23 cellular contexts compared by ENCODE assay signal in genomic region chr7:94439893-94440381, GRCh38. TPM values are rescaled to one million over a fixed set of nuclear protein-coding genes. Genes with fewer than 3 reads are reported as not detected.
DNase-seq lines count a peak whose midpoint lies in the region; ATAC-seq and TF ChIP-seq lines count a peak whose summit lies in the region.
"Had no signal": no experiment of that assay in that cellular context is flagged by ENCODE, and none has a peak within 500 bp of the region (broad histone marks: within the 10 kb centered on the region; RNA-seq: fewer than 3 reads in every experiment).

No MANE protein-coding gene starts in this region.

- H2AFZ ChIP-seq in SK-N-SH (ENCODE audit: low read depth) (peak overlapping the region; percentile 77; the same call in 1 of the 2 replicates), neural progenitor cell (replicated peaks) (peak overlapping the region; percentile 35)

- H3K4me3 ChIP-seq in SK-N-SH (ENCODE audit: low read depth in 2 of 2, low read length in 1 of 2) (no peak overlapping the region), neural progenitor cell (no peak overlapping the region)
- H3K4me3 ChIP-seq: coronary artery, ovary, sigmoid colon, stomach had no signal

- no peak for TF ChIP-seq CTCF in HFFc6 (IDR thresholded peaks at IDR 0.05)
- no peak for TF ChIP-seq CTCF in SK-N-SH (IDR thresholded peaks at IDR 0.05)
- no peak for TF ChIP-seq CTCF in neural progenitor cell (IDR thresholded peaks at IDR 0.05)

- H3K9ac ChIP-seq in SK-N-SH, result peak overlapping the region; percentile 7; the same call in 1 of the 2 replicates
- H3K9ac ChIP-seq in neural progenitor cell, result no peak overlapping the region

- no peaks in the 10 kb centered on the region for H3K27me3 ChIP-seq in SK-N-SH (ENCODE audit: insufficient read depth)
- no peaks in the 10 kb centered on the region for H3K27me3 ChIP-seq in neural progenitor cell
- H3K27me3 ChIP-seq: ovary, sigmoid colon, stomach had no signal

- H3K4me1 ChIP-seq in SK-N-SH (ENCODE audit: control insufficient read depth in 1 of 2, insufficient read depth in 2 of 2, low read depth in 1 of 2, low read length in 1 of 2) (peaks cover 19 to 25% of the 10 kb centered on the region in 2 experiments), neural progenitor cell (peaks cover 14% of the 10 kb centered on the region)

- WGBS in SK-N-SH (ENCODE audit: low lambda C conversion rate), result 65% methylated on average over 3 of the region's 3 CpGs

- POLR2A ChIA-PET in SK-N-SH (lab: Yijun Ruan, JAX), result no interaction called here
- POLR2A ChIA-PET in activated CD8-positive, alpha-beta T cell treated with anti-CD3 and anti-CD28 coated beads, Interleukin-2, amount 10 ng/mL, durations not matched to agents 7 days and 5 days (lab: Charles Lee), result no interaction called here

- H3K9me3 ChIP-seq in SK-N-SH (no peaks in the 10 kb centered on the region), neural progenitor cell (ENCODE audit: low read depth) (no peaks in the 10 kb centered on the region)
- H3K9me3 ChIP-seq: ovary, sigmoid colon, stomach had no signal

- H3K27ac ChIP-seq in SK-N-SH (ENCODE audit: low read depth in 2 of 2, low read length in 1 of 2) (peak overlapping the region; percentile 39 to 67; a peak in 3 of 4 replicates), neural progenitor cell (no peak overlapping the region)
- H3K27ac ChIP-seq: coronary artery, ovary, sigmoid colon, stomach had no signal

- H3K36me3 ChIP-seq in SK-N-SH (replicated peaks in 1 of 2; ENCODE audit: control insufficient read depth in 1 of 2, insufficient read depth in 2 of 2, low read length in 1 of 2), result no peaks in the 10 kb centered on the region
- H3K36me3 ChIP-seq in neural progenitor cell, result no peaks in the 10 kb centered on the region
- H3K36me3 ChIP-seq: ovary, sigmoid colon, stomach had no signal

- DNase-seq in HFFc6 (no peak), SK-N-SH (no peak), fibroblast of peridontal ligament (ENCODE audit: extremely low read depth) (peak; percentile 35), neural progenitor cell (ENCODE audit: low spot score) (no peak), DMS114 treated with DMSO at 0.1 percent for 48 hours (lab: John Stamatoyannopoulos, UW; ENCODE audit: unreplicated experiment) (no peak), GM03348 (ENCODE audit: low spot score) (no peak)
- no peak for DNase-seq in activated CD4-positive, alpha-beta T cell treated with anti-CD3 and anti-CD28 coated beads, Interleukin-2, amount 50 U/mL, for 48 hours
- no peak for DNase-seq in activated CD8-positive, alpha-beta T cell treated with anti-CD3 and anti-CD28 coated beads, Interleukin-2, amount 10 ng/mL, durations not matched to agents 7 days and 5 days
- DNase-seq: activated CD8-positive, alpha-beta T cell treated with anti-CD3 and anti-CD28 coated beads for 36 hours; activated naive CD4-positive, alpha-beta T cell treated with anti-CD3 and anti-CD28 coated beads, Interleukin-2, amount 10 ng/mL, durations not matched to agents 7 days and 5 days; activated T-cell treated with anti-CD3 and anti-CD28 coated beads, Interleukin-2, amount 50 U/mL, for 24 hours; AML-193; DND-41; KBM-7; left ventricle myocardium superior; NCI-H524 treated with DMSO at 0.1 percent for 48 hours; ovary; SIG-M5; sigmoid colon; stomach had no signal

- H3K4me1 Mint-ChIP-seq in HFFc6 (ENCODE audit: low read depth) (peaks cover 48% of the 10 kb centered on the region), neural progenitor cell (peaks cover 26% of the 10 kb centered on the region)
- no peaks in the 10 kb centered on the region for H3K4me1 Mint-ChIP-seq in activated CD8-positive, alpha-beta T cell treated with anti-CD3 and anti-CD28 coated beads, Interleukin-2, amount 10 ng/mL, durations not matched to agents 7 days and 5 days (ENCODE audit: low read depth)
- H3K4me1 Mint-ChIP-seq: activated naive CD4-positive, alpha-beta T cell treated with anti-CD3 and anti-CD28 coated beads, Interleukin-2, amount 10 ng/mL, durations not matched to agents 7 days and 5 days had no signal

- ATAC-seq in activated CD8-positive, alpha-beta T cell treated with anti-CD3 and anti-CD28 coated beads, Interleukin-2, amount 10 ng/mL, durations not matched to agents 7 days and 5 days, result no peak
- ATAC-seq: activated CD8-positive, alpha-beta T cell treated with anti-CD3 and anti-CD28 coated beads for 36 hours had no signal

- H3K9me3 Mint-ChIP-seq in HFFc6 (no peaks in the 10 kb centered on the region), neural progenitor cell (peaks cover 2% of the 10 kb centered on the region)
- H3K9me3 Mint-ChIP-seq in activated CD8-positive, alpha-beta T cell treated with anti-CD3 and anti-CD28 coated beads, Interleukin-2, amount 10 ng/mL, durations not matched to agents 7 days and 5 days (ENCODE audit: insufficient read depth), result no peaks in the 10 kb centered on the region
- H3K9me3 Mint-ChIP-seq: activated CD8-positive, alpha-beta T cell treated with anti-CD3 and anti-CD28 coated beads for 36 hours; activated naive CD4-positive, alpha-beta T cell treated with anti-CD3 and anti-CD28 coated beads, Interleukin-2, amount 10 ng/mL, durations not matched to agents 7 days and 5 days; activated T-cell treated with anti-CD3 and anti-CD28 coated beads, Interleukin-2, amount 50 U/mL, for 24 hours; type B pancreatic cell; WTC11 had no signal

- H3K36me3 Mint-ChIP-seq in HFFc6 (ENCODE audit: low read depth) (no peaks in the 10 kb centered on the region), neural progenitor cell (no peaks in the 10 kb centered on the region)
- no peaks in the 10 kb centered on the region for H3K36me3 Mint-ChIP-seq in activated CD8-positive, alpha-beta T cell treated with anti-CD3 and anti-CD28 coated beads, Interleukin-2, amount 10 ng/mL, durations not matched to agents 7 days and 5 days (ENCODE audit: low read depth)
- H3K36me3 Mint-ChIP-seq: activated naive CD4-positive, alpha-beta T cell treated with anti-CD3 and anti-CD28 coated beads, Interleukin-2, amount 10 ng/mL, durations not matched to agents 7 days and 5 days; type B pancreatic cell; WTC11 had no signal

- TF ChIP-seq EP300 in SK-N-SH (IDR thresholded peaks at IDR 0.05; ENCODE audit: borderline replicate concordance in 1 of 2, low read depth in 1 of 2, low read length in 1 of 2), result peak in 1 of 2 experiments; percentile 74; a peak in 2 of 4 replicates

- H3K4me3 Mint-ChIP-seq in HFFc6, result peak overlapping the region; percentile 42
- H3K4me3 Mint-ChIP-seq in neural progenitor cell, result no peak overlapping the region
- no peak overlapping the region for H3K4me3 Mint-ChIP-seq in activated CD8-positive, alpha-beta T cell treated with anti-CD3 and anti-CD28 coated beads, Interleukin-2, amount 10 ng/mL, durations not matched to agents 7 days and 5 days
- H3K4me3 Mint-ChIP-seq: activated CD8-positive, alpha-beta T cell treated with anti-CD3 and anti-CD28 coated beads for 36 hours; activated naive CD4-positive, alpha-beta T cell treated with anti-CD3 and anti-CD28 coated beads, Interleukin-2, amount 10 ng/mL, durations not matched to agents 7 days and 5 days; activated T-cell treated with anti-CD3 and anti-CD28 coated beads, Interleukin-2, amount 50 U/mL, for 24 hours; type B pancreatic cell; WTC11 had no signal

- peak overlapping the region; percentile 72 for H3K27ac Mint-ChIP-seq in HFFc6
- H3K27ac Mint-ChIP-seq in neural progenitor cell, result peak overlapping the region; percentile 96
- no peak overlapping the region for H3K27ac Mint-ChIP-seq in activated CD8-positive, alpha-beta T cell treated with anti-CD3 and anti-CD28 coated beads, Interleukin-2, amount 10 ng/mL, durations not matched to agents 7 days and 5 days
- H3K27ac Mint-ChIP-seq: activated CD8-positive, alpha-beta T cell treated with anti-CD3 and anti-CD28 coated beads for 36 hours; activated naive CD4-positive, alpha-beta T cell treated with anti-CD3 and anti-CD28 coated beads, Interleukin-2, amount 10 ng/mL, durations not matched to agents 7 days and 5 days; activated T-cell treated with anti-CD3 and anti-CD28 coated beads, Interleukin-2, amount 50 U/mL, for 24 hours; type B pancreatic cell; WTC11 had no signal

- CTCF ChIA-PET in SK-N-SH (lab: Yijun Ruan, JAX), result interaction anchor here (1.0 to 17.2 kb wide), 5 partner anchors 8 to 1037 kb away, joined by 3 to 344 read pairs (median 6); no protein-coding TSS in a partner anchor
- CTCF ChIA-PET in activated CD8-positive, alpha-beta T cell treated with anti-CD3 and anti-CD28 coated beads, Interleukin-2, amount 10 ng/mL, durations not matched to agents 7 days and 5 days (lab: Charles Lee), result interaction anchor here (0.7 to 2.0 kb wide), 2 partner anchors 10 to 326 kb away, joined by 3 to 8 read pairs; no protein-coding TSS in a partner anchor

- H3K4me2 ChIP-seq in SK-N-SH, result peak overlapping the region; percentile 29
- peak overlapping the region; percentile 4 for H3K4me2 ChIP-seq in neural progenitor cell

- H3F3A ChIP-seq in SK-N-SH (replicated peaks; ENCODE audit: insufficient read depth) (peaks cover 21% of the 10 kb centered on the region), neural progenitor cell (ENCODE audit: low read depth) (no peaks in the 10 kb centered on the region)

- H3K9me2 ChIP-seq in SK-N-SH, result no peaks in the 10 kb centered on the region

- no peaks in the 10 kb centered on the region; the same call in 1 of the 2 replicates for H3K27me3 Mint-ChIP-seq in HFFc6 (ENCODE audit: insufficient read depth)
- H3K27me3 Mint-ChIP-seq in neural progenitor cell (ENCODE audit: insufficient read depth, low read depth), result peaks cover 4% of the 10 kb centered on the region
- H3K27me3 Mint-ChIP-seq in activated CD8-positive, alpha-beta T cell treated with anti-CD3 and anti-CD28 coated beads, Interleukin-2, amount 10 ng/mL, durations not matched to agents 7 days and 5 days (ENCODE audit: low read depth), result peaks cover 13% of the 10 kb centered on the region
- H3K27me3 Mint-ChIP-seq: type B pancreatic cell had no signal

- no peaks in the 10 kb centered on the region for H3K79me2 ChIP-seq in SK-N-SH (ENCODE audit: insufficient read depth)
- no peaks in the 10 kb centered on the region for H3K79me2 ChIP-seq in neural progenitor cell (ENCODE audit: low read depth)

- TF ChIP-seq RAD21 in SK-N-SH (IDR thresholded peaks at IDR 0.05; ENCODE audit: low read length), result no peak

- no peaks in the 10 kb centered on the region for H4K20me1 ChIP-seq in SK-N-SH (ENCODE audit: insufficient read depth)
- H4K20me1 ChIP-seq in neural progenitor cell (ENCODE audit: low read depth), result no peaks in the 10 kb centered on the region

RNA-seq across cellular contexts. Expression of gene COL1A2, which starts 45.2 kb away (rescaled TPM):
- 1,000 to 10,000 TPM; 3,728 to 6,317 (median 3,918) TPM for total RNA-seq in HFFc6 (2021; fragmentation: NEBNext Ultra II Directional; extraction: Animal tissue kit (Norgen Biotek cat#: 25700))
- 4.5 and 11.4 TPM in 2 replicates for polyA plus RNA-seq in SK-N-SH (2012; rRNA removed)
- 6.5 and 7.3 TPM in 2 replicates for polyA plus RNA-seq in SK-N-SH (2012; cell fraction: cytosol; rRNA removed)
- polyA plus RNA-seq in SK-N-SH (2012; cell fraction: nucleus; rRNA removed), result 13.4 and 14.1 TPM in 2 replicates
- 28.0 and 47.9 TPM in 2 replicates for total RNA-seq in neural progenitor cell (ENCODE audit: low replicate concordance)
- under 1 TPM; 0.16 to 0.21 TPM for total RNA-seq in activated CD8-positive, alpha-beta T cell treated with anti-CD3 and anti-CD28 coated beads, Interleukin-2, amount 10 ng/mL, durations not matched to agents 7 days and 5 days

Comparison
In these comparisons a context has a peak if more than half of its experiments do, and no peak if none do; other contexts are left out.
1. RNA of gene COL1A2, which starts 45.2 kb away (total RNA-seq): 3,728 to 6,317 TPM in HFFc6; 28.0 to 47.9 TPM in neural progenitor cell and 0.16 to 0.21 TPM in activated CD8-positive, alpha-beta T cell treated with anti-CD3 and anti-CD28 coated beads, Interleukin-2, amount 10 ng/mL, durations not matched to agents 7 days and 5 days; every median in the first group is over 10 times any median in the second.